1 cellular context compared by ENCODE assay signal in the genomic region with DNA sequence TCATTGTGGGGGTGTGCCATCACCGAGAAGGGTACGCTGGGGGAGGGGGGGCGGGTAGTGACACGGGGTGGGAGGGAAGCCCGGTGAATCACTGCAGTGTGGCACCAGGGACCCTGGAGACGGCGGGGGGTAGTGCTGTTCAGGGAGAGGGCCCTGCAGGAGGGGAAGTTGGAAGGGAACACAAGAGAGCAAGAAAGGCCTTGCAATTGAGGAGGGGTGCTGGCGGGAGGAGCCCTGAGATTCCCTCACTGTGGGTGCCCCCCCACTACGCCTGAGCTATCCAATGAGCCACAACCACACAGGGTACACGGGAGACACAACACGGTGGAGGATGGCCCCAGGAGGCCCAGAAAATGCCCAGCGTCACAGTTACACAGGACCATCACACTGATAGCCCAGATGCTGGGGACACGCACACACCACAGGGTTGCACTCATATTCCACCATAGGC.
TF ChIP-seq lines count a peak whose summit lies in the region.

No MANE protein-coding gene starts in this region.

TF ChIP-seq in A549, 52 proteins besides CTCF, POLR2A, EP300 and RAD21 (continued from another document):
- no peak for TF ChIP-seq GATA3 (IDR thresholded peaks at IDR 0.05; ENCODE audit: borderline replicate concordance)
- TF ChIP-seq HOXB5 (CRISPR knock-in tag; IDR thresholded peaks at IDR 0.05): no peak
- TF ChIP-seq KDM1A (IDR thresholded peaks at IDR 0.05; ENCODE audit: low read depth): no peak
- no peak for TF ChIP-seq FOXS1 (CRISPR knock-in tag; IDR thresholded peaks at IDR 0.05)
- TF ChIP-seq, protein P1, sequence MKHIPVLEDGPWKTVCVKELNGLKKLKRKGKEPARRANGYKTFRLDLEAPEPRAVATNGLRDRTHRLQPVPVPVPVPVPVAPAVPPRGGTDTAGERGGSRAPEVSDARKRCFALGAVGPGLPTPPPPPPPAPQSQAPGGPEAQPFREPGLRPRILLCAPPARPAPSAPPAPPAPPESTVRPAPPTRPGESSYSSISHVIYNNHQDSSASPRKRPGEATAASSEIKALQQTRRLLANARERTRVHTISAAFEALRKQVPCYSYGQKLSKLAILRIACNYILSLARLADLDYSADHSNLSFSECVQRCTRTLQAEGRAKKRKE (CRISPR knock-in tag; IDR thresholded peaks at IDR 0.05; ENCODE audit: low read depth): no peak
- TF ChIP-seq, protein P2, sequence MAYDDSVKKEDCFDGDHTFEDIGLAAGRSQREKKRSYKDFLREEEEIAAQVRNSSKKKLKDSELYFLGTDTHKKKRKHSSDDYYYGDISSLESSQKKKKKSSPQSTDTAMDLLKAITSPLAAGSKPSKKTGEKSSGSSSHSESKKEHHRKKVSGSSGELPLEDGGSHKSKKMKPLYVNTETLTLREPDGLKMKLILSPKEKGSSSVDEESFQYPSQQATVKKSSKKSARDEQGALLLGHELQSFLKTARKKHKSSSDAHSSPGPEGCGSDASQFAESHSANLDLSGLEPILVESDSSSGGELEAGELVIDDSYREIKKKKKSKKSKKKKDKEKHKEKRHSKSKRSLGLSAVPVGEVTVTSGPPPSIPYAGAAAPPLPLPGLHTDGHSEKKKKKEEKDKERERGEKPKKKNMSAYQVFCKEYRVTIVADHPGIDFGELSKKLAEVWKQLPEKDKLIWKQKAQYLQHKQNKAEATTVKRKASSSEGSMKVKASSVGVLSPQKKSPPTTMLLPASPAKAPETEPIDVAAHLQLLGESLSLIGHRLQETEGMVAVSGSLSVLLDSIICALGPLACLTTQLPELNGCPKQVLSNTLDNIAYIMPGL (CRISPR knock-in tag; IDR thresholded peaks at IDR 0.05; ENCODE audit: borderline replicate concordance): no peak
- TF ChIP-seq, protein P3, sequence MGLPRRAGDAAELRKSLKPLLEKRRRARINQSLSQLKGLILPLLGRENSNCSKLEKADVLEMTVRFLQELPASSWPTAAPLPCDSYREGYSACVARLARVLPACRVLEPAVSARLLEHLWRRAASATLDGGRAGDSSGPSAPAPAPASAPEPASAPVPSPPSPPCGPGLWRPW (IDR thresholded peaks at IDR 0.05): no peak
- TF ChIP-seq ESRRA (IDR thresholded peaks at IDR 0.05; ENCODE audit: borderline replicate concordance, low read length): no peak
- TF ChIP-seq CHD4 (IDR thresholded peaks at IDR 0.05; ENCODE audit: borderline replicate concordance): no peak
